ENCODE assay signal across 8 cellular contexts in the genomic region with DNA sequence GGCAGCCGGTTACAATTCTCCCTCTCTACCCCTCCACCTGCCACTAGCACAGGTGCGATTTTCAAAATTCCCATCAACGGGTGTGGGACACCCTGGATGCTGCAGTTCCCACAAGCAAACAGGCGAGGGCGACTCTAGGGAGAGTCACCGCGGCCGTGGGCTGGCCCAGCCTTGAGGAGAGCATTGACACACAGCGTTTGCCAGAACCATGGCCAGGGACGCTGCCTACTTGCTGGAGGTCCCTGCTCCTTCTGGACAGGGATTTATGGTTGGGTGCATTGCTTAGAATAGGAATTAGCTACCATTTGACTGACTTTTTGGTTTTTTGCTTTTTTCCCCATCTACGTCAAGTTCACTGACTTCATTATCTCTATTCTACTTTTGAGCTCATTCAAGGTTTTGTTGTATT. TPM values are rescaled to one million over a fixed set of nuclear protein-coding genes. Genes with fewer than 3 reads are reported as not detected.
A peak's percentile ranks its signal among the peaks of the same experiment; 100 is the strongest.
DNase-seq lines count a peak whose midpoint lies in the region; ATAC-seq and TF ChIP-seq lines count a peak whose summit lies in the region.

No MANE protein-coding gene starts in this region.

- TF ChIP-seq CTCF in A673 (conservative IDR thresholded peaks at IDR 0.05; ENCODE audit: low read depth, low read length) (peak; percentile 85), mucosa of descending colon (IDR thresholded peaks at IDR 0.05) (peak; percentile 92)

- H3K4me3 ChIP-seq in A673 (ENCODE audit: low read depth, low read length, poor library complexity, severe bottlenecking) (no peak overlapping the region), mucosa of descending colon (no peak overlapping the region)

- DNase-seq in A673 (ENCODE audit: low spot score) = peak; percentile 74
- DNase-seq in NCI-H345 (lab: John Stamatoyannopoulos, UW) = peak; percentile 66
- peak; percentile 35 to 45 for DNase-seq in activated CD4-positive, alpha-beta T cell treated with anti-CD3 and anti-CD28 coated beads, Interleukin-2, amount 50 U/mL, for 24 hours (ENCODE audit: low read depth in 1 of 2, low spot score in 1 of 2)
- DNase-seq in effector CD4-positive, alpha-beta T cell = peak; percentile 26
- peak; percentile 84 to 91 (median 86) for DNase-seq in mucosa of descending colon
- peak in 4 of 6 experiments; percentile 11 to 26 (median 19) for DNase-seq in stimulated activated naive CD4-positive, alpha-beta T cell (lab: John Stamatoyannopoulos, UW)

- H3K9me3 ChIP-seq in A673 (ENCODE audit: low read depth, low read length, poor library complexity, severe bottlenecking) = no peaks in the 10 kb centered on the region
- H3K9me3 ChIP-seq in mucosa of descending colon = no peaks in the 10 kb centered on the region

- no peaks in the 10 kb centered on the region for H3K27me3 ChIP-seq in A673 (replicated peaks; ENCODE audit: insufficient read depth, low read depth, low read length, poor library complexity)

- ATAC-seq in GM18907 (IDR thresholded peaks at IDR 0.05; ENCODE audit: unreplicated experiment) (peak; percentile 57), mucosa of descending colon (peak; percentile 77), HG03520 (IDR thresholded peaks at IDR 0.05; ENCODE audit: unreplicated experiment) (no peak)

- CTCF ChIA-PET in A673 (lab: Charles Lee) = interaction anchor here (0.7 kb wide), 1 partner anchor 141 kb away, joined by 3 read pairs; no protein-coding TSS in a partner anchor

- POLR2A ChIA-PET in A673 (lab: Charles Lee; ENCODE audit: low non-redundant PET) = no interaction called here

- intact Hi-C loops in A673 (cut with micrococcal nuclease; ENCODE audit: unreplicated experiment) (loop anchor here (1.0 kb wide), 1 partner anchor 44 kb away; no protein-coding TSS in a partner anchor), mucosa of descending colon (cut with DNase I, micrococcal nuclease) (no loop called here)

- H3K4me1 ChIP-seq in A673 (ENCODE audit: insufficient read depth, low read length, poor library complexity, severe bottlenecking) (no peaks in the 10 kb centered on the region), mucosa of descending colon (ENCODE audit: low read depth) (peaks cover 7% of the 10 kb centered on the region)

- no peak overlapping the region for H3K27ac ChIP-seq in A673 (ENCODE audit: low read depth, low read length, poor library complexity, severe bottlenecking)

- BruUV-seq in A673 (replicated peaks; lab: Mats Ljungman, UMichigan) = no TSS peak

- H3K36me3 ChIP-seq in A673 (ENCODE audit: insufficient read depth, low read length, poor library complexity, severe bottlenecking) (no peaks in the 10 kb centered on the region), mucosa of descending colon (ENCODE audit: low read depth) (no peaks in the 10 kb centered on the region)

RNA-seq across cellular contexts. Expression of gene CLDN4, which starts 19.0 kb away (rescaled TPM):
- total RNA-seq in A673 (2021) (0.11 and 0.17 TPM in 2 replicates), mucosa of descending colon (1,000 to 10,000 TPM in 2 of 3 donors, 100 to 1,000 TPM in 1; 450 to 1,208 (median 1,043) TPM)

RNA-seq across cellular contexts. Expression of gene METTL27, which starts 30.6 kb away (rescaled TPM):
- 0.85 TPM in 1 of 2 replicates, not detected in the other for total RNA-seq in A673 (2021)
- 1 to 10 TPM; 1.6 to 4.6 (median 2.4) TPM for total RNA-seq in mucosa of descending colon

RNA-seq across cellular contexts. Expression of gene CLDN3, which starts 41.7 kb away (rescaled TPM):
- total RNA-seq in A673 (2021) (not detected in 2 replicates), mucosa of descending colon (100 to 1,000 TPM; 229 to 621 (median 534) TPM)

RNA-seq across cellular contexts. Expression of gene TMEM270, which starts 49.2 kb away (rescaled TPM):
- total RNA-seq in A673 (2021) (not detected in 2 replicates), mucosa of descending colon (not detected)

Comparison
In these comparisons a context has a peak if more than half of its experiments do, and no peak if none do; other contexts are left out.
1. DNase-seq: peak in every context shown above with its lines; median percentile 86 in mucosa of descending colon; 74 in A673; 66 in NCI-H345; 40 in activated CD4-positive, alpha-beta T cell treated with anti-CD3 and anti-CD28 coated beads, Interleukin-2, amount 50 U/mL, for 24 hours; 26 in effector CD4-positive, alpha-beta T cell; 19 in stimulated activated naive CD4-positive, alpha-beta T cell.
2. RNA of gene CLDN4, which starts 19.0 kb away (total RNA-seq): 450 to 1,208 TPM in mucosa of descending colon; 0.11 to 0.17 TPM in A673; every median in the first group is over 100 times any median in the second.
3. RNA of gene CLDN3, which starts 41.7 kb away (total RNA-seq): 229 to 621 TPM in mucosa of descending colon; not detected in A673; every median in the first group is over 100 times any median in the second.